In the genomic region with DNA sequence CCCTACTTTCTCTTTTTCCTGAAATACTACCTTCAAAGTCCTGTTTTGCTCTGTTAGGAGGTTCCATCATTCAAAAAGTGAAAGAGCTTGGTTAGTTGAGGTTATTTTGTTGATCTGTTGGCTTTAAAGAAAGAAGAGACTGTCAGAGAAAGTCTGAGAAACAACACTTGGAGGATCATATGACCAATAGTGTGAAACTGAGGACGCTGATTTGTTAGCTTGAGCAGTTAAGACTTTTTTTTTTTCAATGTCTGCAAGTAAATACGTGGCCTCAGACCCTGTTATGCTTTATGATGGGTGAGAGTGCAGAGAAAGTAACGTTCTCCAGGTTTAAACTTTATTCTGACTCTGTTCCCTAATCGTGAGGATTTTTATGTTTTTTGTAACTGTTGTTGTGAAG, we compare ENCODE assay signal across 2 cellular contexts.
TF ChIP-seq lines count a peak whose summit lies in the region.

No MANE protein-coding gene starts in this region.

TF ChIP-seq in A549, 52 proteins besides CTCF, POLR2A, EP300 and RAD21 (continued from another document):
- no peak for TF ChIP-seq RCOR1 (IDR thresholded peaks at IDR 0.05; ENCODE audit: low read depth, low read length)
- TF ChIP-seq RARB (CRISPR knock-in tag; IDR thresholded peaks at IDR 0.05), result no peak
- TF ChIP-seq HDAC2 (IDR thresholded peaks at IDR 0.05), result no peak
- TF ChIP-seq PHF8 (IDR thresholded peaks at IDR 0.05; ENCODE audit: borderline replicate concordance, low read depth), result no peak
- no peak for TF ChIP-seq KDM1A (IDR thresholded peaks at IDR 0.05; ENCODE audit: low read depth)
- no peak for TF ChIP-seq BCL3 (IDR thresholded peaks at IDR 0.05)
- TF ChIP-seq GATA3 (IDR thresholded peaks at IDR 0.05; ENCODE audit: borderline replicate concordance), result no peak
- TF ChIP-seq FOXS1 (CRISPR knock-in tag; IDR thresholded peaks at IDR 0.05), result no peak
- no peak for TF ChIP-seq EHF (CRISPR knock-in tag; IDR thresholded peaks at IDR 0.05)
- TF ChIP-seq FOSL2 (IDR thresholded peaks at IDR 0.05), result no peak
- TF ChIP-seq FOSL2 (CRISPR knock-in tag; IDR thresholded peaks at IDR 0.05), result no peak
- no peak for TF ChIP-seq CHD4 (IDR thresholded peaks at IDR 0.05; ENCODE audit: borderline replicate concordance)
- no peak for TF ChIP-seq RFX5 (IDR thresholded peaks at IDR 0.05)
- TF ChIP-seq MAZ (IDR thresholded peaks at IDR 0.05; ENCODE audit: borderline replicate concordance, low read depth, low read length), result no peak
- no peak for TF ChIP-seq ZFP36 (IDR thresholded peaks at IDR 0.05; ENCODE audit: borderline replicate concordance, partially characterized antibody)

TF ChIP-seq in H1, 55 proteins besides CTCF, POLR2A, EP300 and RAD21 (continued from another document):
- TF ChIP-seq MAFK (IDR thresholded peaks at IDR 0.05; ENCODE audit: low read depth, low read length) (no peak), NRF1 (IDR thresholded peaks at IDR 0.05; ENCODE audit: low read depth, low read length) (no peak), GABPA (IDR thresholded peaks at IDR 0.05; ENCODE audit: borderline replicate concordance, insufficient read depth, low read length) (no peak), HDAC6 (IDR thresholded peaks at IDR 0.05; ENCODE audit: low read depth, low read length) (no peak), USF2 (IDR thresholded peaks at IDR 0.05; ENCODE audit: low read length) (no peak), BRCA1 (IDR thresholded peaks at IDR 0.05; ENCODE audit: low read depth, low read length) (no peak), CHD1 (IDR thresholded peaks at IDR 0.05; ENCODE audit: low read depth, low read length) (no peak), YY1 (IDR thresholded peaks at IDR 0.05; ENCODE audit: low read depth, low read length) (no peak), SIRT6 (IDR thresholded peaks at IDR 0.05; ENCODE audit: low read length) (no peak), CBX5 (IDR thresholded peaks at IDR 0.05; ENCODE audit: low read depth, low read length) (no peak), TEAD4 (IDR thresholded peaks at IDR 0.05; ENCODE audit: low read depth, low read length) (no peak), RFX5 (IDR thresholded peaks at IDR 0.05; ENCODE audit: borderline replicate concordance, low read depth, low read length) (no peak), CHD2 (IDR thresholded peaks at IDR 0.05; ENCODE audit: low read length) (no peak), EZH2 (IDR thresholded peaks at IDR 0.05; ENCODE audit: low read depth, low read length, severe bottlenecking) (no peak)
- TF ChIP-seq, protein P1, sequence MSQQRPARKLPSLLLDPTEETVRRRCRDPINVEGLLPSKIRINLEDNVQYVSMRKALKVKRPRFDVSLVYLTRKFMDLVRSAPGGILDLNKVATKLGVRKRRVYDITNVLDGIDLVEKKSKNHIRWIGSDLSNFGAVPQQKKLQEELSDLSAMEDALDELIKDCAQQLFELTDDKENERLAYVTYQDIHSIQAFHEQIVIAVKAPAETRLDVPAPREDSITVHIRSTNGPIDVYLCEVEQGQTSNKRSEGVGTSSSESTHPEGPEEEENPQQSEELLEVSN (IDR thresholded peaks at IDR 0.05), result no peak
